Comparison of ENCODE assay signal across 26 cellular contexts in genomic region chr18:75132931-75133525, GRCh38.
A peak's percentile ranks its signal among the peaks of the same experiment; 100 is the strongest.
DNase-seq lines count a peak whose midpoint lies in the region; ATAC-seq and TF ChIP-seq lines count a peak whose summit lies in the region.
"Had no signal": no experiment of that assay in that cellular context is flagged by ENCODE, and none has a peak within 500 bp of the region (broad histone marks: within the 10 kb centered on the region; RNA-seq: fewer than 3 reads in every experiment).

No MANE protein-coding gene starts in this region.

- H3K36me3 ChIP-seq in HEK293 (ENCODE audit: control insufficient read depth in 2 of 2, insufficient read depth in 1 of 2, low read length in 2 of 2), result no peaks in the 10 kb centered on the region
- H3K36me3 ChIP-seq: left ventricle myocardium inferior, tibial artery had no signal

- POLR2A ChIA-PET in HEK293 (lab: Yijun Ruan, JAX), result no interaction called here

- intact Hi-C loops in posterior vena cava (cut with DNase I), result no loop called here

- CTCF ChIA-PET in HEK293 (lab: Yijun Ruan, JAX), result interaction anchor here (0.6 kb wide), 1 partner anchor 214 kb away, joined by 3 read pairs; no protein-coding TSS in a partner anchor

- DNase-seq in DMS53 (lab: John Stamatoyannopoulos, UW) (peak; percentile 58), posterior vena cava (ENCODE audit: low spot score) (peak; percentile 41)
- peak; percentile 15 for DNase-seq in activated CD8-positive, alpha-beta memory T cell treated with anti-CD3 and anti-CD28 coated beads, Interleukin-2, amount 50 U/mL, for 48 hours
- no peak for DNase-seq in activated CD4-positive, alpha-beta T cell treated with anti-CD3 and anti-CD28 coated beads for 48 hours
- DNase-seq: activated CD4-positive, alpha-beta T cell treated with anti-CD3 and anti-CD28 coated beads, Interleukin-2, amount 50 U/mL, for 4 hours; effector memory CD4-positive, alpha-beta T cell; foreskin keratinocyte; GM23248; left ventricle myocardium inferior; midbrain; NCI-H1694 treated with DMSO at 0.1 percent for 48 hours; NCI-H2171 treated with DMSO at 0.1 percent for 48 hours; NCI-H526 treated with DMSO at 0.1 percent for 48 hours; stimulated activated CD4-positive, alpha-beta T cell treated with anti-CD3 and anti-CD28 coated beads, Interleukin-15, amount 100 ng/mL, for 24 hours; stimulated activated naive CD8-positive, alpha-beta T cell treated with anti-CD3 and anti-CD28 coated beads, Interleukin-15, Interleukin-2, amounts not matched to agents 100 U/mL and 50 U/mL, for 24 hours had no signal

- ATAC-seq in activated CD4-positive, CD25-positive, alpha-beta regulatory T cell treated with anti-CD3 and anti-CD28 coated beads, Interleukin-2, amount 50 U/mL, for 24 hours, result no peak
- no peak for ATAC-seq in HG03139 (IDR thresholded peaks at IDR 0.05; ENCODE audit: unreplicated experiment)
- ATAC-seq in GM21390 (IDR thresholded peaks at IDR 0.05; ENCODE audit: unreplicated experiment), result no peak
- ATAC-seq: esophagus mucosa; foreskin keratinocyte; sciatic nerve; SK-N-SH treated with all-trans-retinoic acid at 6 μM for 48 hours; stimulated activated naive CD8-positive, alpha-beta T cell treated with anti-CD3 and anti-CD28 coated beads, Interleukin-15, Interleukin-2, amounts not matched to agents 100 U/mL and 50 U/mL, for 24 hours had no signal

- no peaks in the 10 kb centered on the region for H3K9me3 ChIP-seq in HEK293 (ENCODE audit: control insufficient read depth, insufficient read depth, low read depth, low read length)
- H3K9me3 ChIP-seq: left ventricle myocardium inferior, tibial artery had no signal

- TF ChIP-seq CTCF in HEK293 (tag by site-specific recombination; IDR thresholded peaks at IDR 0.05), result no peak

- no peak overlapping the region for H3K4me3 ChIP-seq in HEK293 (ENCODE audit: low read depth, low read length)
- H3K4me3 ChIP-seq: GM23248, left ventricle myocardium inferior, tibial artery had no signal

- no peak overlapping the region for H3K27ac ChIP-seq in HEK293 (ENCODE audit: extremely low read depth, low read depth, low read length)
- H3K27ac ChIP-seq: foreskin keratinocyte, GM23248, KMS-11, left ventricle myocardium inferior, parathyroid adenoma, tibial artery, VCaP had no signal

- no peaks in the 10 kb centered on the region for H3K4me1 ChIP-seq in HEK293 (ENCODE audit: control insufficient read depth, insufficient read depth, low read length)
- H3K4me1 ChIP-seq: foreskin keratinocyte, left ventricle myocardium inferior, parathyroid adenoma had no signal

TF ChIP-seq in HEK293, 187 proteins besides CTCF, POLR2A, EP300 and RAD21:
- TF ChIP-seq SCRT2 (tag by site-specific recombination; IDR thresholded peaks at IDR 0.05), result peak; percentile 78
- TF ChIP-seq ZNF639 (tag by site-specific recombination; IDR thresholded peaks at IDR 0.05), result no peak
- peak; percentile 87; the same call in 1 of the 2 replicates for TF ChIP-seq SCRT1 (tag by site-specific recombination; IDR thresholded peaks at IDR 0.05; ENCODE audit: borderline replicate concordance)
